In genomic region chr16:61261315-61261714, GRCh38 we compare ENCODE assay signal across 7 cellular contexts.
"Had no signal": no experiment of that assay in that cellular context is flagged by ENCODE, and none has a peak within 500 bp of the region (broad histone marks: within the 10 kb centered on the region; RNA-seq: fewer than 3 reads in every experiment).

No MANE protein-coding gene starts in this region.

- DNase-seq: IMR-90, KBM-7, KG1 had no signal

- FAIRE-seq: HepG2, HTR-8/SVneo, K562 had no signal

- H3K4me3 Mint-ChIP-seq: IgD-negative memory B cell had no signal

- H3K27me3 Mint-ChIP-seq: IgD-negative memory B cell had no signal

- ATAC-seq: HepG2, K562 had no signal

- H3K27ac Mint-ChIP-seq: IgD-negative memory B cell had no signal

- H3K4me3 ChIP-seq: K562 had no signal

- H3K4me1 Mint-ChIP-seq: IgD-negative memory B cell had no signal
